ENCODE assay signal across 8 cellular contexts in the genomic region with DNA sequence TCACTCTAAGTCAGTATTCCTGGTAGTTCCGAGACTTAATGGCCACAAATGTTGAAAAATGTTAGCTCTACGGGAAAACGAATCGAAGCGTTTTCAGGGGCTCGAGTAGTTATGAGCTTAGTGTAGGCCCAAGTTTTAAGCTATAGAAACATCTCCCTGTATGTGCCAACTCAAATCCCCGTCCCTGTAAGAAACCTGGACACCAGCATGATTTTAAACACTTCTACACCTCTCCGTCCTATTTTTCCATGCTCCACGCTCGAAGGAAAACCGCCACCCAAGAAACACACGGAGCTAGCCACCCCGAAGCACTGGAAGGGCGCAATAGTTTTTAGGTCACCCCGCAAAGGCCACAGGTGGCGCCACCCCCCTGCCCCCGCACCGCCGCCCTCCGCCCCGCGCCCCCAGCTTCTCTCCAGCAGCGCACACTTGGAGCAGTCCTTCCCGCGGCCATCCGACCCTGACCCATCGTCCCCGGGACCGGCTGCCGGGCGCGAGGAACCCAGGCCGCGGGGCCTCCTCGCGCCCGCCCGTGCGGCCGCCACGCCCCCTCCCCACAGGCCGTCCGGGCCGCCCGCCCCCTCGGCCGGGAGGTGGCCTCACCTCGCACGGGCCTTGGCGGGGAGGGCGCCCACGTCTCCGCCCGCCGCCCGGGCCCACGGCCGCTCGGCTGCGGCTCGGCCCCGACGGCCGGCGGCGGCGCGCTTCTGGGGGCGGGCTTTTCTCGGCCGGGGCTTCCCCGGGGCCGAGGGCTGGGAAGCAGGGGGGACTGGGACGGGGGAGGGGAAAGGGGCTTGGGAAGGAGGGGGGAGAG. TPM values are rescaled to one million over a fixed set of nuclear protein-coding genes. Genes with fewer than 3 reads are reported as not detected.
DNase-seq lines count a peak whose midpoint lies in the region; ATAC-seq and TF ChIP-seq lines count a peak whose summit lies in the region.

No MANE protein-coding gene starts in this region.

- DNase-seq in AG09309 (ENCODE audit: low read depth) (no peak), NCI-H748 (lab: John Stamatoyannopoulos, UW; ENCODE audit: unreplicated experiment) (peak; percentile 87), heart left ventricle (peak; percentile 54 to 78 (median 62)), putamen (ENCODE audit: low spot score) (peak; percentile 18), kidney glomerular epithelial cell (lab: John Stamatoyannopoulos, UW) (no peak)
- peak in 1 of 2 donors; percentile 56 for DNase-seq in activated naive CD4-positive, alpha-beta T cell treated with anti-CD3 and anti-CD28 coated beads, Interleukin-2, amount 50 U/mL, for 72 hours (ENCODE audit: low spot score in 2 of 2)

- no peak for TF ChIP-seq CTCF in AG09309 (IDR thresholded peaks at IDR 0.05; ENCODE audit: control insufficient read depth, insufficient read depth, low read depth, low read length, missing control alignments)
- peak in 7 of 12 donors; percentile 13 to 32 (median 20) for TF ChIP-seq CTCF in heart left ventricle (IDR thresholded peaks at IDR 0.05)

- no peaks in the 10 kb centered on the region for H3K9me3 ChIP-seq in heart left ventricle

- H3K36me3 ChIP-seq in heart left ventricle, result peaks cover 0 to 7% (median 0%) of the 10 kb centered on the region in 9 donors

- H3K27ac ChIP-seq in heart left ventricle, result peak overlapping the region; percentile 85 to 99 (median 93)

- peak overlapping the region; percentile 51 for H3K4me3 ChIP-seq in AG09309 (ENCODE audit: control insufficient read depth, low read depth, low read length)
- peak overlapping the region; percentile 40 to 93 (median 72) for H3K4me3 ChIP-seq in heart left ventricle

- peaks cover 0 to 23% (median 11%) of the 10 kb centered on the region in 12 donors for H3K4me1 ChIP-seq in heart left ventricle

- WGBS in heart left ventricle, 4 donors, result 0 to 2% (median 1%) methylated on average over 27 to 74 of the region's 74 CpGs

- TF ChIP-seq POLR2A in heart left ventricle (IDR thresholded peaks at IDR 0.05), result no peak

- peak; percentile 66 for ATAC-seq in GM18498 (IDR thresholded peaks at IDR 0.05; ENCODE audit: unreplicated experiment)
- ATAC-seq in HG02938 (IDR thresholded peaks at IDR 0.05; ENCODE audit: unreplicated experiment), result peak; percentile 31
- peak; percentile 71 to 74 for ATAC-seq in activated naive CD4-positive, alpha-beta T cell treated with anti-CD3 and anti-CD28 coated beads, Interleukin-2, amount 50 U/mL, for 72 hours
- peak; percentile 16 to 85 (median 60) for ATAC-seq in heart left ventricle

- H3K9me3 Mint-ChIP-seq in activated naive CD4-positive, alpha-beta T cell treated with anti-CD3 and anti-CD28 coated beads, Interleukin-2, amount 50 U/mL, for 72 hours, result no peaks in the 10 kb centered on the region

- intact Hi-C loops in heart left ventricle (cut with DNase I), result loop anchor here in 1 of 10 donors (2.0 kb wide), 1 partner anchor 22 kb away; no protein-coding TSS in a partner anchor

- H3K27ac Mint-ChIP-seq in activated naive CD4-positive, alpha-beta T cell treated with anti-CD3 and anti-CD28 coated beads, Interleukin-2, amount 50 U/mL, for 72 hours, result peak overlapping the region; percentile 99

- H3K27me3 ChIP-seq in heart left ventricle, result no peaks in the 10 kb centered on the region

- peaks cover 12 to 13% of the 10 kb centered on the region in 2 donors for H3K36me3 Mint-ChIP-seq in activated naive CD4-positive, alpha-beta T cell treated with anti-CD3 and anti-CD28 coated beads, Interleukin-2, amount 50 U/mL, for 72 hours

RNA-seq across cellular contexts. Expression of a gene that starts 0.5 kb away (rescaled TPM):
- 10 to 100 TPM; 36.3 to 57.1 TPM for total RNA-seq in activated naive CD4-positive, alpha-beta T cell treated with anti-CD3 and anti-CD28 coated beads, Interleukin-2, amount 50 U/mL, for 72 hours
- total RNA-seq in heart left ventricle, result 100 to 1,000 TPM in 1 of 9 donors, 10 to 100 TPM in 8; 33.1 to 102 (median 61.9) TPM
- 10 to 100 TPM; 12.7 to 24.5 TPM for polyA plus RNA-seq in heart left ventricle

RNA-seq across cellular contexts. Expression of a gene that starts 4.3 kb away (rescaled TPM):
- total RNA-seq in activated naive CD4-positive, alpha-beta T cell treated with anti-CD3 and anti-CD28 coated beads, Interleukin-2, amount 50 U/mL, for 72 hours, result not detected
- under 1 TPM in 1 of 9 donors, not detected in 8; 0.27 TPM for total RNA-seq in heart left ventricle
- under 1 TPM in 1 of 2 donors, not detected in 1; 0.03 TPM for polyA plus RNA-seq in heart left ventricle

RNA-seq across cellular contexts. Expression of a gene that starts 24.8 kb away (rescaled TPM):
- total RNA-seq in activated naive CD4-positive, alpha-beta T cell treated with anti-CD3 and anti-CD28 coated beads, Interleukin-2, amount 50 U/mL, for 72 hours, result under 1 TPM; 0.18 to 0.23 TPM
- under 1 TPM in 1 of 9 donors, not detected in 8; 0.64 TPM for total RNA-seq in heart left ventricle
- polyA plus RNA-seq in heart left ventricle, result under 1 TPM in 1 of 2 donors, not detected in 1; 0.03 TPM

RNA-seq across cellular contexts. Expression of a gene that starts 29.3 kb away (rescaled TPM):
- total RNA-seq in activated naive CD4-positive, alpha-beta T cell treated with anti-CD3 and anti-CD28 coated beads, Interleukin-2, amount 50 U/mL, for 72 hours, result under 1 TPM in 1 of 2 donors, not detected in 1; 0.49 TPM
- 1 to 10 TPM in 4 of 9 donors, under 1 TPM in 5; 0.19 to 2.6 (median 0.83) TPM for total RNA-seq in heart left ventricle
- under 1 TPM; 0.08 to 0.97 TPM for polyA plus RNA-seq in heart left ventricle

RNA-seq across cellular contexts. Expression of a gene that starts 49.3 kb away (rescaled TPM):
- 100 to 1,000 TPM; 151 to 195 TPM for total RNA-seq in activated naive CD4-positive, alpha-beta T cell treated with anti-CD3 and anti-CD28 coated beads, Interleukin-2, amount 50 U/mL, for 72 hours
- 10 to 100 TPM in 2 of 9 donors, 1 to 10 TPM in 7; 2.2 to 33.4 (median 3.9) TPM for total RNA-seq in heart left ventricle
- polyA plus RNA-seq in heart left ventricle, result 1 to 10 TPM; 1.7 to 3.4 TPM

Comparison
In these comparisons a context has a peak if more than half of its experiments do, and no peak if none do; other contexts are left out.
1. DNase-seq: peak in NCI-H748 (single experiment), heart left ventricle (5 of 5) and putamen (single experiment); none in AG09309 (single experiment) and kidney glomerular epithelial cell (single experiment).
2. Peak in every context shown above with its lines, with median percentiles within 50 percentile points of each other: ATAC-seq.